ENCODE assay signal across 8 cellular contexts in the genomic region with DNA sequence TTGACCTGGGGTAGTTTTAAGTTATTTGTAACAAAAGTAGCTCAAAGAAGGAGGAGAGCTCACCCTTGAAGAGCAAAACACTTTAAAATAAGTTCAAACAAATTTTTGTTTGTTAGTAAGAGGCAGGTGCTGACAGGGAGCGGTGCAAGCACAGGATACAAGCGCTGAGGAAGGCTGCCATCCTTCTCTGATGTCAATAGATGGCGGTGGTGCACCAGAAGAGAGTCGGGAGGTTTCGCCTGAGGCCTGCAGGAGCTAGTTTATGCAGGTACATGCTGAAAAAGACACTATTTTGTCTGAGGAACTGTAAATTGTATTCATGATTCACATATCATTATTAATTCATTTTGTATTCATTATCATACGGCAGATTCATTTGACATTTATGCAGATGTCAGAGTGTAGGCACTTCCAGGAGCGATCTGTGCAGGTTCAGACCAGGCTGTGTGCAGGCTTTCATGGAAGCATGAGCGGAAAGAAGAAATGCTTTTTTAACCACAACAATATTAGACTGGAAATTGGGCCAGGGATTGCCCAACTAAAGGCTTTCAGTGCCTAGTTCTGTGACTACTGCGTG.
DNase-seq lines count a peak whose midpoint lies in the region; ATAC-seq, FAIRE-seq and TF ChIP-seq lines count a peak whose summit lies in the region.

No MANE protein-coding gene starts in this region.

- H3K4me3 Mint-ChIP-seq in natural killer cell = no peak overlapping the region

- CTCF ChIA-PET in A549 (lab: Yijun Ruan, JAX) = interaction anchor here (0.6 to 2.0 kb wide), 8 partner anchors 8 to 355 kb away, joined by 3 to 6 read pairs (median 3); no protein-coding TSS in a partner anchor

- no peak overlapping the region for H3K27ac ChIP-seq in A549
- H3K27ac ChIP-seq in SU-DHL-6 (ENCODE audit: low read depth, low read length) = no peak overlapping the region
- no peak overlapping the region for H3K27ac ChIP-seq in parathyroid adenoma

- no peaks in the 10 kb centered on the region for H3K79me2 ChIP-seq in SU-DHL-6 (ENCODE audit: insufficient read depth, low read length)
- no peaks in the 10 kb centered on the region for H3K79me2 ChIP-seq in parathyroid adenoma

- peak; percentile 90 for ATAC-seq in A549
- ATAC-seq in HG02763 (IDR thresholded peaks at IDR 0.05; ENCODE audit: unreplicated experiment) = peak; percentile 89
- ATAC-seq in natural killer cell = no peak

- H3K9ac ChIP-seq in SU-DHL-6 (ENCODE audit: low read length) = no peak overlapping the region
- H3K9ac ChIP-seq in parathyroid adenoma = no peak overlapping the region

- peak in 1 of 2 experiments; percentile 58 for DNase-seq in A549 (ENCODE audit: low read depth in 1 of 2, low spot score in 1 of 2)
- no peak for DNase-seq in GM12892 (ENCODE audit: insufficient read length)
- peak; percentile 49 for DNase-seq in NCI-H1092 treated with DMSO at 0.1 percent for 48 hours (lab: John Stamatoyannopoulos, UW)
- DNase-seq in fibroblast of the aortic adventitia (ENCODE audit: low read depth) = peak; percentile 54
- DNase-seq in natural killer cell = no peak

- no peaks in the 10 kb centered on the region for H3K27me3 Mint-ChIP-seq in natural killer cell (ENCODE audit: low read depth in 2 of 2)

- H3K4me3 ChIP-seq in A549 = no peak overlapping the region
- no peak overlapping the region for H3K4me3 ChIP-seq in SU-DHL-6 (ENCODE audit: insufficient read depth, low read length, poor library complexity, severe bottlenecking)
- H3K4me3 ChIP-seq in fibroblast of the aortic adventitia (ENCODE audit: low read depth, low read length) = no peak overlapping the region
- H3K4me3 ChIP-seq in parathyroid adenoma (ENCODE audit: low read depth, low read length) = no peak overlapping the region

- no peaks in the 10 kb centered on the region for H3K4me1 Mint-ChIP-seq in natural killer cell

- no peak for TF ChIP-seq EP300 in A549 (IDR thresholded peaks at IDR 0.05)

- peak; percentile 55 for TF ChIP-seq CTCF in A549 (IDR thresholded peaks at IDR 0.05)
- peak; percentile 53 for TF ChIP-seq CTCF in SU-DHL-6 (IDR thresholded peaks at IDR 0.05; ENCODE audit: insufficient read depth, low read length, poor library complexity, severe bottlenecking)
- TF ChIP-seq CTCF in fibroblast of the aortic adventitia (IDR thresholded peaks at IDR 0.05; ENCODE audit: insufficient read depth, low read length) = peak; percentile 82
- TF ChIP-seq CTCF in parathyroid adenoma (IDR thresholded peaks at IDR 0.05) = peak; percentile 46
- no peak for TF ChIP-seq CTCF in natural killer cell (IDR thresholded peaks at IDR 0.05)

- H3K27me3 ChIP-seq in SU-DHL-6 (ENCODE audit: low read length) (no peaks in the 10 kb centered on the region), parathyroid adenoma (ENCODE audit: control insufficient read depth, insufficient read depth, low read length) (no peaks in the 10 kb centered on the region)

- H3K9me3 Mint-ChIP-seq in natural killer cell = peaks cover 4 to 5% of the 10 kb centered on the region in 2 donors

- no peak for TF ChIP-seq POLR2A in A549 (IDR thresholded peaks at IDR 0.05; ENCODE audit: low read length)
- TF ChIP-seq POLR2A in GM12892 (IDR thresholded peaks at IDR 0.05; ENCODE audit: low read depth, low read length) = no peak

- POLR2A ChIA-PET in A549 (lab: Yijun Ruan, JAX) = no interaction called here

- FAIRE-seq in A549 (lab: Jason Lieb, UNC) (no peak), GM12892 (lab: Jason Lieb, UNC) (peak; percentile 44)

- H3K36me3 ChIP-seq in SU-DHL-6 (ENCODE audit: low read length) (no peaks in the 10 kb centered on the region), parathyroid adenoma (ENCODE audit: control insufficient read depth, insufficient read depth, low read length) (no peaks in the 10 kb centered on the region)

- peak; percentile 74 for TF ChIP-seq RAD21 in A549 (conservative IDR thresholded peaks at IDR 0.05 in 1 of 2, IDR thresholded peaks at IDR 0.05 in 1 of 2)

- no peaks in the 10 kb centered on the region for H3K36me3 Mint-ChIP-seq in natural killer cell

- WGBS in A549 (ENCODE audit: missing lambda C conversion rate) = 24% methylated on average over 9 of the region's 9 CpGs

- H3K4me1 ChIP-seq in A549 = no peaks in the 10 kb centered on the region
- no peaks in the 10 kb centered on the region for H3K4me1 ChIP-seq in parathyroid adenoma

- no peak overlapping the region for H3K4me2 ChIP-seq in A549
- no peak overlapping the region for H3K4me2 ChIP-seq in SU-DHL-6 (ENCODE audit: low read depth, low read length, poor library complexity, severe bottlenecking)
- no peak overlapping the region for H3K4me2 ChIP-seq in parathyroid adenoma (ENCODE audit: low read length)

- intact Hi-C loops in natural killer cell (cut with micrococcal nuclease) = no loop called here

- no peaks in the 10 kb centered on the region for H3F3A ChIP-seq in SU-DHL-6 (ENCODE audit: insufficient read depth)

- no peaks in the 10 kb centered on the region for H3K9me2 ChIP-seq in SU-DHL-6 (replicated peaks; ENCODE audit: insufficient read depth, low read length)

- H3K9me3 ChIP-seq in A549 (no peaks in the 10 kb centered on the region), SU-DHL-6 (ENCODE audit: insufficient read depth, low read length) (no peaks in the 10 kb centered on the region), parathyroid adenoma (ENCODE audit: control insufficient read depth, low read length) (no peaks in the 10 kb centered on the region)

- no peak overlapping the region for H3K27ac Mint-ChIP-seq in natural killer cell

- H2AFZ ChIP-seq in SU-DHL-6 (ENCODE audit: low read depth, low read length, severe bottlenecking) (no peak overlapping the region), parathyroid adenoma (no peak overlapping the region)

- no peaks in the 10 kb centered on the region for H4K20me1 ChIP-seq in SU-DHL-6 (ENCODE audit: low read depth, low read length)

TF ChIP-seq in A549, 52 proteins besides CTCF, POLR2A, EP300 and RAD21:
- TF ChIP-seq ATOH8 (CRISPR knock-in tag; IDR thresholded peaks at IDR 0.05; ENCODE audit: low read depth) (no peak), SMC3 (IDR thresholded peaks at IDR 0.05) (peak; percentile 39; the same call in 1 of the 3 replicates)
TF ChIP-seq in A549: peak in this region for 1.

Comparison
In these comparisons a context has a peak if more than half of its experiments do, and no peak if none do; other contexts are left out.
1. ATAC-seq: peak in A549 (2 of 2) and HG02763 (single experiment); none in natural killer cell (0 of 3).
2. DNase-seq: peak in NCI-H1092 treated with DMSO at 0.1 percent for 48 hours (single experiment) and fibroblast of the aortic adventitia (single experiment); none in GM12892 (single experiment) and natural killer cell (single experiment).